Comparison of ENCODE assay signal across 15 cellular contexts in genomic region chr3:102106421-102107097, GRCh38.
DNase-seq lines count a peak whose midpoint lies in the region; ATAC-seq and TF ChIP-seq lines count a peak whose summit lies in the region.
"Had no signal": no experiment of that assay in that cellular context is flagged by ENCODE, and none has a peak within 500 bp of the region (broad histone marks: within the 10 kb centered on the region; RNA-seq: fewer than 3 reads in every experiment).

No MANE protein-coding gene starts in this region.

- no peak for DNase-seq in activated naive CD4-positive, alpha-beta T cell (lab: John Stamatoyannopoulos, UW)
- DNase-seq in epithelial cell of esophagus (ENCODE audit: low read depth) (peak; percentile 41), pons (ENCODE audit: low spot score) (no peak)
- DNase-seq: activated effector memory CD4-positive, alpha-beta T cell treated with anti-CD3 and anti-CD28 coated beads, Interleukin-2, amount 50 U/mL, for 16 hours; midbrain; NCI-H2171; pancreas had no signal

- H3K4me3 Mint-ChIP-seq in activated naive CD4-positive, alpha-beta T cell treated with anti-CD3 and anti-CD28 coated beads, Interleukin-2, amount 50 U/mL, for 24 hours = peak overlapping the region; percentile 20
- peak overlapping the region; percentile 3 for H3K4me3 Mint-ChIP-seq in T-helper 1 cell treated with Interleukin-12 subunit alpha and Interleukin-12 subunit beta and Interleukin-4 antibody, amounts not matched to agents 30 μg/mL and 1 μg/mL, for 36 hours
- peak overlapping the region; percentile 30 for H3K4me3 Mint-ChIP-seq in stimulated activated naive CD8-positive, alpha-beta T cell treated with anti-CD3 and anti-CD28 coated beads, Interleukin-15, Interleukin-2, amounts not matched to agents 100 ng/mL and 50 ng/mL, for 24 hours
- H3K4me3 Mint-ChIP-seq: B cell had no signal

- H3K4me1 Mint-ChIP-seq in activated naive CD4-positive, alpha-beta T cell treated with anti-CD3 and anti-CD28 coated beads, Interleukin-2, amount 50 U/mL, for 24 hours = peaks cover 27% of the 10 kb centered on the region
- peaks cover 6% of the 10 kb centered on the region for H3K4me1 Mint-ChIP-seq in T-helper 1 cell treated with Interleukin-12 subunit alpha and Interleukin-12 subunit beta and Interleukin-4 antibody, amounts not matched to agents 30 μg/mL and 1 μg/mL, for 36 hours (ENCODE audit: low read depth)
- peaks cover 23% of the 10 kb centered on the region for H3K4me1 Mint-ChIP-seq in stimulated activated naive CD8-positive, alpha-beta T cell treated with anti-CD3 and anti-CD28 coated beads, Interleukin-15, Interleukin-2, amounts not matched to agents 100 ng/mL and 50 ng/mL, for 24 hours (ENCODE audit: low read depth)
- H3K4me1 Mint-ChIP-seq: B cell had no signal

- H3K36me3 Mint-ChIP-seq in activated naive CD4-positive, alpha-beta T cell treated with anti-CD3 and anti-CD28 coated beads, Interleukin-2, amount 50 U/mL, for 24 hours = peaks cover 7% of the 10 kb centered on the region
- H3K36me3 Mint-ChIP-seq in T-helper 1 cell treated with Interleukin-12 subunit alpha and Interleukin-12 subunit beta and Interleukin-4 antibody, amounts not matched to agents 30 μg/mL and 1 μg/mL, for 36 hours (ENCODE audit: low read depth) = peaks cover 10% of the 10 kb centered on the region
- H3K36me3 Mint-ChIP-seq in stimulated activated naive CD8-positive, alpha-beta T cell treated with anti-CD3 and anti-CD28 coated beads, Interleukin-15, Interleukin-2, amounts not matched to agents 100 ng/mL and 50 ng/mL, for 24 hours (ENCODE audit: low read depth) = peaks cover 5% of the 10 kb centered on the region

- no peak for TF ChIP-seq CTCF in epithelial cell of esophagus (IDR thresholded peaks at IDR 0.05; ENCODE audit: insufficient read depth, low read depth, low read length, missing control alignments)

- H3K4me3 ChIP-seq in epithelial cell of esophagus (ENCODE audit: low read length) = no peak overlapping the region
- H3K4me3 ChIP-seq: coronary artery, pancreas had no signal

- no peaks in the 10 kb centered on the region for H3K27me3 Mint-ChIP-seq in activated naive CD4-positive, alpha-beta T cell treated with anti-CD3 and anti-CD28 coated beads, Interleukin-2, amount 50 U/mL, for 24 hours
- H3K27me3 Mint-ChIP-seq in T-helper 1 cell treated with Interleukin-12 subunit alpha and Interleukin-12 subunit beta and Interleukin-4 antibody, amounts not matched to agents 30 μg/mL and 1 μg/mL, for 36 hours (ENCODE audit: low read depth) = no peaks in the 10 kb centered on the region
- no peaks in the 10 kb centered on the region for H3K27me3 Mint-ChIP-seq in stimulated activated naive CD8-positive, alpha-beta T cell treated with anti-CD3 and anti-CD28 coated beads, Interleukin-15, Interleukin-2, amounts not matched to agents 100 ng/mL and 50 ng/mL, for 24 hours
- H3K27me3 Mint-ChIP-seq: B cell had no signal

- H3K9me3 Mint-ChIP-seq in activated naive CD4-positive, alpha-beta T cell treated with anti-CD3 and anti-CD28 coated beads, Interleukin-2, amount 50 U/mL, for 24 hours = peaks cover 5% of the 10 kb centered on the region
- H3K9me3 Mint-ChIP-seq in T-helper 1 cell treated with Interleukin-12 subunit alpha and Interleukin-12 subunit beta and Interleukin-4 antibody, amounts not matched to agents 30 μg/mL and 1 μg/mL, for 36 hours = peaks cover 14% of the 10 kb centered on the region
- H3K9me3 Mint-ChIP-seq in stimulated activated naive CD8-positive, alpha-beta T cell treated with anti-CD3 and anti-CD28 coated beads, Interleukin-15, Interleukin-2, amounts not matched to agents 100 ng/mL and 50 ng/mL, for 24 hours = peaks cover 9% of the 10 kb centered on the region

- H3K27ac Mint-ChIP-seq in activated naive CD4-positive, alpha-beta T cell treated with anti-CD3 and anti-CD28 coated beads, Interleukin-2, amount 50 U/mL, for 24 hours = peak overlapping the region; percentile 88
- H3K27ac Mint-ChIP-seq in T-helper 1 cell treated with Interleukin-12 subunit alpha and Interleukin-12 subunit beta and Interleukin-4 antibody, amounts not matched to agents 30 μg/mL and 1 μg/mL, for 36 hours = no peak overlapping the region
- H3K27ac Mint-ChIP-seq in stimulated activated naive CD8-positive, alpha-beta T cell treated with anti-CD3 and anti-CD28 coated beads, Interleukin-15, Interleukin-2, amounts not matched to agents 100 ng/mL and 50 ng/mL, for 24 hours = peak overlapping the region; percentile 76
- H3K27ac Mint-ChIP-seq: B cell had no signal

- no peak for ATAC-seq in GM18861 (IDR thresholded peaks at IDR 0.05; ENCODE audit: unreplicated experiment)
- ATAC-seq in HG02610 (IDR thresholded peaks at IDR 0.05; ENCODE audit: unreplicated experiment) = no peak
- ATAC-seq: foreskin keratinocyte, pancreas had no signal
